In genomic region chr2:30447149-30448045, GRCh38 we compare ENCODE assay signal across 8 cellular contexts. TPM values are rescaled to one million over a fixed set of nuclear protein-coding genes. Genes with fewer than 3 reads are reported as not detected.
DNase-seq lines count a peak whose midpoint lies in the region; ATAC-seq and TF ChIP-seq lines count a peak whose summit lies in the region.

Gene LCLAT1, plus strand, starts transcription at chr2:30447246. Its CDS starts 78,345 bp downstream, at chr2:30525591.

- POLR2A ChIA-PET in activated CD8-positive, alpha-beta T cell treated with anti-CD3 and anti-CD28 coated beads for 36 hours (lab: Charles Lee) = interaction anchor here (0.6 to 3.0 kb wide), 21 partner anchors 9 to 282 kb away, joined by 3 to 20 read pairs (median 4); partner anchors contain the start of gene LBH

- peak within 1 kb of the TSS; percentile 89 for H3K4me3 Mint-ChIP-seq in activated CD8-positive, alpha-beta T cell treated with anti-CD3 and anti-CD28 coated beads for 36 hours

- peak within 1 kb of the TSS; percentile 70 to 91 (median 84) for H3K27ac ChIP-seq in BLaER1 treated with 17β-estradiol and CSF1 and Interleukin-3, amounts not matched to agents 10 nM and 100 nM
- H3K27ac ChIP-seq in mesenchymal stem cell (ENCODE audit: low read length, poor library complexity, severe bottlenecking) = no peak within 1 kb of the TSS

- CTCF ChIA-PET in activated CD8-positive, alpha-beta T cell treated with anti-CD3 and anti-CD28 coated beads for 36 hours (lab: Charles Lee) = interaction anchor here (1.0 to 3.5 kb wide), 9 partner anchors 10 to 282 kb away, joined by 3 to 14 read pairs (median 5); no protein-coding TSS in a partner anchor

- H3K14ac ChIP-seq in mesenchymal stem cell (ENCODE audit: low read length in 2 of 2) = peak within 1 kb of the TSS in 1 of 2 experiments; percentile 62

- H3K27me3 ChIP-seq in BLaER1 treated with 17β-estradiol and CSF1 and Interleukin-3, amounts not matched to agents 10 nM and 100 nM = no peaks in the 10 kb centered on the region
- H3K27me3 ChIP-seq in mesenchymal stem cell (ENCODE audit: control insufficient read depth in 1 of 2, insufficient read depth in 1 of 2, low read length in 2 of 2) = no peaks in the 10 kb centered on the region

- H3K79me1 ChIP-seq in mesenchymal stem cell (replicated peaks; ENCODE audit: low read length, poor library complexity, severe bottlenecking) = peaks cover 18% of the 10 kb centered on the region

- peak within 1 kb of the TSS; percentile 23 to 28 for H2BK12ac ChIP-seq in mesenchymal stem cell (ENCODE audit: low read length in 2 of 2)

- H3K4me3 ChIP-seq in BLaER1 treated with 17β-estradiol and CSF1 and Interleukin-3, amounts not matched to agents 10 nM and 100 nM = peak within 1 kb of the TSS; percentile 81 to 99 (median 88)
- peak within 1 kb of the TSS; percentile 94 to 96 for H3K4me3 ChIP-seq in mesenchymal stem cell (ENCODE audit: insufficient read depth in 1 of 2, low read depth in 1 of 2, low read length in 2 of 2)

- peaks cover 9% of the 10 kb centered on the region for H3K36me3 Mint-ChIP-seq in activated CD8-positive, alpha-beta T cell treated with anti-CD3 and anti-CD28 coated beads for 36 hours (ENCODE audit: low read depth)

- H2BK120ac ChIP-seq in mesenchymal stem cell (ENCODE audit: low read depth, low read length) = peak within 1 kb of the TSS; percentile 82

- H2BK5ac ChIP-seq in mesenchymal stem cell (ENCODE audit: low read depth, low read length, poor library complexity, severe bottlenecking) = no peak within 1 kb of the TSS

- peaks cover 15 to 21% (median 20%) of the 10 kb centered on the region in 10 experiments for H3K4me1 ChIP-seq in BLaER1 treated with 17β-estradiol and CSF1 and Interleukin-3, amounts not matched to agents 10 nM and 100 nM
- peaks cover 5% of the 10 kb centered on the region for H3K4me1 ChIP-seq in mesenchymal stem cell (ENCODE audit: control insufficient read depth, insufficient read depth, low read depth, low read length)

- H4K8ac ChIP-seq in mesenchymal stem cell (ENCODE audit: low read length) = peak within 1 kb of the TSS; percentile 95

- H3K9me3 Mint-ChIP-seq in activated CD8-positive, alpha-beta T cell treated with anti-CD3 and anti-CD28 coated beads for 36 hours = no peaks in the 10 kb centered on the region

- peak within 1 kb of the TSS; percentile 85 to 99 (median 96) for H3K4me2 ChIP-seq in BLaER1 treated with 17β-estradiol and CSF1 and Interleukin-3, amounts not matched to agents 10 nM and 100 nM
- H3K4me2 ChIP-seq in mesenchymal stem cell (ENCODE audit: low read length, poor library complexity, severe bottlenecking) = peak within 1 kb of the TSS; percentile 72

- peak within 1 kb of the TSS; percentile 97 for H3K27ac Mint-ChIP-seq in activated CD8-positive, alpha-beta T cell treated with anti-CD3 and anti-CD28 coated beads for 36 hours

- H3K4me1 Mint-ChIP-seq in activated CD8-positive, alpha-beta T cell treated with anti-CD3 and anti-CD28 coated beads for 36 hours (ENCODE audit: low read depth) = peaks cover 38% of the 10 kb centered on the region

- peak within 1 kb of the TSS in 1 of 2 experiments; percentile 85 for H3K23ac ChIP-seq in mesenchymal stem cell (ENCODE audit: low read length in 2 of 2)

- H2BK15ac ChIP-seq in mesenchymal stem cell (ENCODE audit: low read depth, poor library complexity, severe bottlenecking) = peak within 1 kb of the TSS; percentile 86

- H3K36me3 ChIP-seq in BLaER1 treated with 17β-estradiol and CSF1 and Interleukin-3, amounts not matched to agents 10 nM and 100 nM = peaks cover 0 to 17% (median 6%) of the 10 kb centered on the region in 11 experiments; a peak in 5 of 22 replicates
- no peaks in the 10 kb centered on the region for H3K36me3 ChIP-seq in mesenchymal stem cell (ENCODE audit: control insufficient read depth in 1 of 2, insufficient read depth in 2 of 2, low read depth in 1 of 2, low read length in 2 of 2)

- no peak for TF ChIP-seq CTCF in activated CD8-positive, alpha-beta T cell treated with anti-CD3 and anti-CD28 coated beads for 36 hours (IDR thresholded peaks at IDR 0.05)

- peak within 1 kb of the TSS; percentile 81 for H2AFZ ChIP-seq in mesenchymal stem cell (ENCODE audit: low read depth, low read length)

- peak within 1 kb of the TSS; percentile 29 to 79 for H3K4ac ChIP-seq in mesenchymal stem cell (ENCODE audit: low read depth in 1 of 2, low read length in 2 of 2)

- H3K9me3 ChIP-seq in BLaER1 treated with 17β-estradiol and CSF1 and Interleukin-3, amounts not matched to agents 10 nM and 100 nM (replicated peaks in 1 of 11) = no peaks in the 10 kb centered on the region
- H3K9me3 ChIP-seq in mesenchymal stem cell (ENCODE audit: control insufficient read depth, low read length) = no peaks in the 10 kb centered on the region

- peaks cover 0 to 2% (median 0%) of the 10 kb centered on the region in 11 experiments; a peak in 2 of 22 replicates for H4K20me1 ChIP-seq in BLaER1 treated with 17β-estradiol and CSF1 and Interleukin-3, amounts not matched to agents 10 nM and 100 nM

- H4K91ac ChIP-seq in mesenchymal stem cell (ENCODE audit: low read length) = peak within 1 kb of the TSS; percentile 93

- 9% methylated on average over 68 of the region's 83 CpGs for WGBS in mesenchymal stem cell

- peak within 1 kb of the TSS; percentile 50 to 59 for H3K18ac ChIP-seq in mesenchymal stem cell (ENCODE audit: low read depth in 1 of 2, low read length in 2 of 2)

- ATAC-seq in GM19035 (IDR thresholded peaks at IDR 0.05; ENCODE audit: unreplicated experiment) = peak; percentile 97
- ATAC-seq in HG03280 (IDR thresholded peaks at IDR 0.05; ENCODE audit: unreplicated experiment) = peak; percentile 94
- peak; percentile 88 for ATAC-seq in activated CD8-positive, alpha-beta T cell treated with anti-CD3 and anti-CD28 coated beads for 36 hours

- intact Hi-C loops in activated CD8-positive, alpha-beta T cell treated with anti-CD3 and anti-CD28 coated beads for 36 hours (cut with micrococcal nuclease) = no loop called here

- H2AK5ac ChIP-seq in mesenchymal stem cell (ENCODE audit: low read length, severe bottlenecking) = no peak within 1 kb of the TSS

- DNase-seq in NCI-H748 (lab: John Stamatoyannopoulos, UW; ENCODE audit: unreplicated experiment) (peak; percentile 78), mesenchymal stem cell (peak; percentile 86)
- peak; percentile 90 for DNase-seq in activated CD8-positive, alpha-beta T cell treated with anti-CD3 and anti-CD28 coated beads for 36 hours
- DNase-seq in effector CD8-positive, alpha-beta T cell (lab: John Stamatoyannopoulos, UW) = peak; percentile 84
- peak; percentile 70 for DNase-seq in stimulated activated CD8-positive, alpha-beta memory T cell treated with anti-CD3 and anti-CD28 coated beads, Interleukin-12 subunit alpha, Interleukin-12 subunit beta, amount 100 ng/mL, for 24 hours (ENCODE audit: extremely low read depth)

- H3K9ac ChIP-seq in BLaER1 treated with 17β-estradiol and CSF1 and Interleukin-3, amounts not matched to agents 10 nM and 100 nM = peak within 1 kb of the TSS; percentile 76 to 91 (median 87)
- peak within 1 kb of the TSS; percentile 95 for H3K9ac ChIP-seq in mesenchymal stem cell (ENCODE audit: low read length)

- H3K27me3 Mint-ChIP-seq in activated CD8-positive, alpha-beta T cell treated with anti-CD3 and anti-CD28 coated beads for 36 hours = no peaks in the 10 kb centered on the region

RNA-seq across cellular contexts. Expression of gene LCLAT1, which starts in this region (rescaled TPM):
- total RNA-seq in activated CD8-positive, alpha-beta T cell treated with anti-CD3 and anti-CD28 coated beads for 36 hours = 10 to 100 TPM; 19.0 to 20.5 TPM
- 10.0 TPM for polyA plus RNA-seq in mesenchymal stem cell (2013, experiment 1 of 2)
- polyA plus RNA-seq in mesenchymal stem cell (2013, experiment 2 of 2) = 10.0 TPM
